Comparison of ENCODE assay signal across 12 cellular contexts in the genomic region with DNA sequence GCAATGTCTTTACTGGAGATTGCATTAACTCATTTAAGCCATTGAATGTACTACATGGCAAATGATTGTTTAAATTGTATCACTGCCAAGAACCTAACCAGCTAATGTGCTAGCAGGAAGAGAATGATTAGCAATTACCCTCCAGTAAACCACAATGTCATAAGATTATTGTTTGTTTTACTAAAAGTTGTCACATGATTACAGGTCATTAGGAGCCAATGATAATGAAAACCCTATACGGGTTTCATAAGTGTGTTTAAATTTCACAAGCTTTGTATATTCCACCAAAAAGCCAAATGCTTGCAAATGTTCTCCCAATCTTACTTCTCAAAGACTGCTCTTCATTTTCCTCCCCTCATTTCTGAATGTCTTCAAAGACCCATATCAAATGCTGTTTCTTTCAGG.
A peak's percentile ranks its signal among the peaks of the same experiment; 100 is the strongest.
DNase-seq lines count a peak whose midpoint lies in the region; ATAC-seq, FAIRE-seq and TF ChIP-seq lines count a peak whose summit lies in the region.
"Had no signal": no experiment of that assay in that cellular context is flagged by ENCODE, and none has a peak within 500 bp of the region (broad histone marks: within the 10 kb centered on the region; RNA-seq: fewer than 3 reads in every experiment).

No MANE protein-coding gene starts in this region.

- no peak overlapping the region for H3K27ac ChIP-seq in heart right ventricle

- no peaks in the 10 kb centered on the region for H3K27me3 ChIP-seq in heart right ventricle

- H3K4me1 ChIP-seq in heart right ventricle = peaks cover 0 to 10% (median 0%) of the 10 kb centered on the region in 9 donors

- intact Hi-C loops in heart right ventricle (cut with DNase I) = no loop called here

- peak; percentile 62 for DNase-seq in Caki2 (ENCODE audit: low read depth)
- DNase-seq in M059J (ENCODE audit: low read depth) = peak; percentile 55
- peak; percentile 14 for DNase-seq in SW480 (ENCODE audit: low spot score)
- DNase-seq in foreskin fibroblast = peak; percentile 54 to 77
- DNase-seq in C1 segment of cervical spinal cord (lab: John Stamatoyannopoulos, UW) = no peak
- no peak for DNase-seq in heart right ventricle
- no peak for DNase-seq in GM19239 (ENCODE audit: insufficient read length, low spot score)
- DNase-seq: activated CD4-positive, alpha-beta T cell treated with anti-CD3 and anti-CD28 coated beads for 4 hours; H7 had no signal

- H3K4me3 ChIP-seq in foreskin fibroblast (ENCODE audit: low read depth in 1 of 2, low read length in 2 of 2) (no peak overlapping the region), heart right ventricle (no peak overlapping the region)
- H3K4me3 ChIP-seq: lung had no signal

- 49 to 69% methylated on average over 1 of the region's 1 CpG for WGBS in heart right ventricle, 2 donors

- H3K36me3 ChIP-seq in heart right ventricle = no peaks in the 10 kb centered on the region

- no peak for ATAC-seq in heart right ventricle
- no peak for ATAC-seq in GM21528 (IDR thresholded peaks at IDR 0.05; ENCODE audit: low FRiP score, unreplicated experiment)
- ATAC-seq: stimulated activated effector memory CD8-positive, alpha-beta T cell treated with anti-CD3 and anti-CD28 coated beads, Interleukin-12 subunit alpha, Interleukin-12 subunit beta, amount 100 ng/mL, for 72 hours had no signal

- in situ Hi-C loops in Caki2 (cut with HindIII; ENCODE audit: low pct_unique_long_range_greater_than_20kb, low sequenced_read_pairs) = no loop called here

- TF ChIP-seq CTCF in foreskin fibroblast (IDR thresholded peaks at IDR 0.05; ENCODE audit: low read depth, low read length) (no peak), heart right ventricle (IDR thresholded peaks at IDR 0.05) (no peak)

- FAIRE-seq in GM19239 (lab: Jason Lieb, UNC) = no peak

- H3K9me3 ChIP-seq in heart right ventricle = no peaks in the 10 kb centered on the region

Comparison
In these comparisons a context has a peak if more than half of its experiments do, and no peak if none do; other contexts are left out.
1. DNase-seq: peak in Caki2 (single experiment), M059J (single experiment), SW480 (single experiment) and foreskin fibroblast (2 of 2); none in C1 segment of cervical spinal cord (0 of 14), heart right ventricle (0 of 2) and GM19239 (single experiment).